In the genomic region with DNA sequence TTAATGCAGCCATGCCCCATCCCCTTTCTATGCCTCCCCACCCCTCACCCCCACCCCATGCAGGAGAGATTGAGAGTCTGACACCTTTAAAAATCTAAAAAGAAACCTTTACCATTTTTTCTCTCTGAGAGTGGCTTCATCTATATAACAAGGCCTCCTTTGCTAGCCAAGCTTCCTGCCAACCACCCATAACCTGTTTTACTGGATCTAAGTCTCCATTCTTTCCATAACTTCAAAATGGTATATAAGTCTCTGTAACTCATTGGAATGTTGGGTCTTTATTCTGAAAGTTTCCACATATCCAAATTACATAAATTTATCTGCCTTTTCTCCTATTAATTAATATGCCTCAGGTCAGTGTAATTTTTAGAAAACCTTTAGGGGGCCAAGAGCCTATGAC, we compare ENCODE assay signal across 27 cellular contexts.
"Had no signal": no experiment of that assay in that cellular context is flagged by ENCODE, and none has a peak within 500 bp of the region (broad histone marks: within the 10 kb centered on the region; RNA-seq: fewer than 3 reads in every experiment).

No MANE protein-coding gene starts in this region.

- H3K4me3 ChIP-seq: ascending aorta, body of pancreas, K562 had no signal

- H3K9me3 ChIP-seq: ascending aorta, body of pancreas, SK-N-SH had no signal

- H3K4me3 Mint-ChIP-seq: activated CD4-positive, alpha-beta memory T cell treated with anti-CD3 and anti-CD28 coated beads for 36 hours; activated CD4-positive, alpha-beta T cell treated with anti-CD3 and anti-CD28 coated beads, Interleukin-2, amount 10 ng/mL, durations not matched to agents 7 days and 5 days; activated naive CD8-positive, alpha-beta T cell treated with anti-CD3 and anti-CD28 coated beads, Interleukin-2, amount 50 U/mL, for 24 hours; activated T-cell treated with anti-CD3 and anti-CD28 coated beads, Interleukin-2, amount 50 U/mL, for 4 hours; central memory CD8-positive, alpha-beta T cell; T-helper 2 cell treated with Interferon-gamma antibody and Interleukin-4, amounts not matched to agents 5 μg/mL and 100 μg/mL, for 36 hours had no signal

- H3K9me3 Mint-ChIP-seq: activated naive CD4-positive, alpha-beta T cell treated with anti-CD3 and anti-CD28 coated beads, Interleukin-2, amount 50 U/mL, for 72 hours; activated naive CD8-positive, alpha-beta T cell treated with anti-CD3 and anti-CD28 coated beads, Interleukin-2, amount 50 U/mL, for 24 hours had no signal

- H3K27me3 ChIP-seq: ascending aorta, body of pancreas had no signal

- H3K4me2 ChIP-seq: SK-N-SH had no signal

- DNase-seq: activated CD4-positive, alpha-beta memory T cell treated with anti-CD3 and anti-CD28 coated beads for 36 hours; activated CD4-positive, alpha-beta T cell treated with anti-CD3 and anti-CD28 coated beads, Interleukin-2, amount 10 ng/mL, durations not matched to agents 7 days and 5 days; activated CD4-positive, CD25-positive, alpha-beta regulatory T cell; activated CD8-positive, alpha-beta memory T cell treated with anti-CD3 and anti-CD28 coated beads for 24 hours; activated effector memory CD4-positive, alpha-beta T cell treated with anti-CD3 and anti-CD28 coated beads, Interleukin-2, amount 50 U/mL, for 16 hours; activated naive CD4-positive, alpha-beta T cell treated with Interleukin-2 at 50 U/mL for 16 hours; activated naive CD8-positive, alpha-beta T cell treated with anti-CD3 and anti-CD28 coated beads, Interleukin-2, amount 50 U/mL, for 24 hours; activated T-cell treated with anti-CD3 and anti-CD28 coated beads, Interleukin-2, amount 50 U/mL, for 4 hours; amniotic stem cell; body of pancreas; Karpas-422; NCI-H1092; NCI-H1417; NCI-H1930; NCI-H2171; NCI-H2227 treated with DMSO at 0.1 percent for 48 hours; NCI-H526; NK-92 treated with Interleukin-12 subunit alpha and Interleukin-12 subunit beta, amount 100 ng/mL, for 24 hours; OCI-M1; RPMI8226; SK-N-SH; T-helper 1 cell had no signal

- H3K27ac ChIP-seq: ascending aorta, body of pancreas had no signal

- H3K4me1 ChIP-seq: ascending aorta, body of pancreas had no signal

- H3K36me3 ChIP-seq: ascending aorta had no signal

- H3K9ac ChIP-seq: SK-N-SH had no signal

- H3K27ac Mint-ChIP-seq: activated CD4-positive, alpha-beta memory T cell treated with anti-CD3 and anti-CD28 coated beads for 36 hours; activated CD4-positive, alpha-beta T cell treated with anti-CD3 and anti-CD28 coated beads, Interleukin-2, amount 10 ng/mL, durations not matched to agents 7 days and 5 days; activated naive CD4-positive, alpha-beta T cell treated with anti-CD3 and anti-CD28 coated beads, Interleukin-2, amount 50 U/mL, for 72 hours; activated naive CD8-positive, alpha-beta T cell treated with anti-CD3 and anti-CD28 coated beads, Interleukin-2, amount 50 U/mL, for 24 hours; T-helper 2 cell treated with Interferon-gamma antibody and Interleukin-4, amounts not matched to agents 5 μg/mL and 100 μg/mL, for 36 hours had no signal

- H3K4me1 Mint-ChIP-seq: activated CD4-positive, alpha-beta T cell treated with anti-CD3 and anti-CD28 coated beads, Interleukin-2, amount 10 ng/mL, durations not matched to agents 7 days and 5 days; activated naive CD8-positive, alpha-beta T cell treated with anti-CD3 and anti-CD28 coated beads, Interleukin-2, amount 50 U/mL, for 24 hours; central memory CD8-positive, alpha-beta T cell had no signal

- H3K36me3 Mint-ChIP-seq: activated CD4-positive, alpha-beta memory T cell treated with anti-CD3 and anti-CD28 coated beads for 36 hours; activated naive CD4-positive, alpha-beta T cell treated with anti-CD3 and anti-CD28 coated beads, Interleukin-2, amount 50 U/mL, for 72 hours had no signal

- H3K27me3 Mint-ChIP-seq: activated CD4-positive, alpha-beta memory T cell treated with anti-CD3 and anti-CD28 coated beads for 36 hours; activated CD4-positive, alpha-beta T cell treated with anti-CD3 and anti-CD28 coated beads, Interleukin-2, amount 10 ng/mL, durations not matched to agents 7 days and 5 days; activated naive CD8-positive, alpha-beta T cell treated with anti-CD3 and anti-CD28 coated beads, Interleukin-2, amount 50 U/mL, for 24 hours; central memory CD8-positive, alpha-beta T cell had no signal
